Comparison of ENCODE assay signal across 15 cellular contexts in genomic region chr18:75074196-75075015, GRCh38.
"Had no signal": no experiment of that assay in that cellular context is flagged by ENCODE, and none has a peak within 500 bp of the region (broad histone marks: within the 10 kb centered on the region; RNA-seq: fewer than 3 reads in every experiment).

No MANE protein-coding gene starts in this region.

- H3K27me3 Mint-ChIP-seq: activated CD4-positive, alpha-beta memory T cell treated with anti-CD3 and anti-CD28 coated beads, Interleukin-2, amount 10 ng/mL, durations not matched to agents 7 days and 5 days; activated CD4-positive, alpha-beta T cell treated with anti-CD3 and anti-CD28 coated beads for 36 hours; activated naive CD4-positive, alpha-beta T cell treated with anti-CD3 and anti-CD28 coated beads, Interleukin-2, amount 10 ng/mL, durations not matched to agents 7 days and 5 days; naive B cell had no signal

- H3K4me3 Mint-ChIP-seq: activated CD4-positive, alpha-beta memory T cell treated with anti-CD3 and anti-CD28 coated beads, Interleukin-2, amount 10 ng/mL, durations not matched to agents 7 days and 5 days; activated CD4-positive, alpha-beta T cell treated with anti-CD3 and anti-CD28 coated beads for 36 hours; activated naive CD4-positive, alpha-beta T cell treated with anti-CD3 and anti-CD28 coated beads, Interleukin-2, amount 10 ng/mL, durations not matched to agents 7 days and 5 days had no signal

- H3K27ac ChIP-seq: body of pancreas, gastrocnemius medialis, heart right ventricle, prostate gland, right lobe of liver, SJSA1, thyroid gland had no signal

- H3K4me3 ChIP-seq: body of pancreas, gastrocnemius medialis, heart right ventricle, prostate gland, right lobe of liver, SJSA1, thyroid gland had no signal

- H3K4me1 ChIP-seq: body of pancreas, prostate gland, right lobe of liver had no signal

- ATAC-seq: activated CD4-positive, alpha-beta T cell treated with anti-CD3 and anti-CD28 coated beads for 36 hours; body of pancreas; gastrocnemius medialis; heart right ventricle; right lobe of liver had no signal

- H3K36me3 ChIP-seq: gastrocnemius medialis, heart right ventricle, prostate gland, right lobe of liver, SJSA1, thyroid gland had no signal

- H3K9me3 ChIP-seq: body of pancreas, gastrocnemius medialis, prostate gland, thyroid gland had no signal

- DNase-seq: activated CD4-positive, alpha-beta memory T cell treated with anti-CD3 and anti-CD28 coated beads, Interleukin-2, amount 10 ng/mL, durations not matched to agents 7 days and 5 days; activated CD4-positive, alpha-beta T cell treated with anti-CD3 and anti-CD28 coated beads for 36 hours; activated naive CD4-positive, alpha-beta T cell treated with anti-CD3 and anti-CD28 coated beads, Interleukin-2, amount 10 ng/mL, durations not matched to agents 7 days and 5 days; amygdala; body of pancreas; cortex of kidney; gastrocnemius medialis; heart right ventricle; naive B cell; occipital lobe; right lobe of liver; T-helper 2 cell; thyroid gland had no signal

- H3K27ac Mint-ChIP-seq: activated CD4-positive, alpha-beta memory T cell treated with anti-CD3 and anti-CD28 coated beads, Interleukin-2, amount 10 ng/mL, durations not matched to agents 7 days and 5 days; activated CD4-positive, alpha-beta T cell treated with anti-CD3 and anti-CD28 coated beads for 36 hours; activated naive CD4-positive, alpha-beta T cell treated with anti-CD3 and anti-CD28 coated beads, Interleukin-2, amount 10 ng/mL, durations not matched to agents 7 days and 5 days had no signal

- H3K27me3 ChIP-seq: body of pancreas, gastrocnemius medialis, heart right ventricle, right lobe of liver, SJSA1, thyroid gland had no signal
